8 cellular contexts compared by ENCODE assay signal in the genomic region with DNA sequence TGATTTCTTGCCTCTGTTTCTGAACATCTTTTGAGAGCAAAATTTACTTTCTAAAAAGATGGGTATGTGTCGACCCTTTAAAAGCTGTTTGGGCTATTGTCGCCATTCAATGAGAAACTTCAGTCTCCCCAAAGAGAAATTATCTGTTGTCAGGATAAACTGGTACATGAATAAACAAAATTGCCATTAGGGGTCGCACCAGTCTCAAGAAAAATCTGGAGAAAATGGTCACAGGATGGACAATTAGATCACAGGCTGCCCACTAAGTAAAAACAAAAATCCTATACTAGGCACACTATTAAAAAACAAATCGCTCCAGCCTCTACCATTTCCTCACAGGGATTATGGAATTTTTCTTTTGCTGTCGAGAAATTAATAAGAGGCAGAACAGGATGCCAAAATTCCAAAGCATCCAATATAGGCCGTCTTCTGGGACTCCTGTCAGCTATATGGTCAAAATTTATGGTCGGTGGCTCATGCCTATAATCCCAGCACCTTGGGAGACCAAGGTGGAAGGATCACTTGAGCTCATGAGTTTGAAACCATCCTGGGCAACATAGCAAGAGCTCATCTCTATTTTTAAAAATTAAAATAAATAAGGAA. TPM values are rescaled to one million over a fixed set of nuclear protein-coding genes. Genes with fewer than 3 reads are reported as not detected.
A peak's percentile ranks its signal among the peaks of the same experiment; 100 is the strongest.
DNase-seq lines count a peak whose midpoint lies in the region; ATAC-seq, FAIRE-seq and TF ChIP-seq lines count a peak whose summit lies in the region.

No MANE protein-coding gene starts in this region.

- no peaks in the 10 kb centered on the region for H3K36me3 Mint-ChIP-seq in activated T-cell treated with anti-CD3 and anti-CD28 coated beads, Interleukin-2, amount 50 U/mL, for 72 hours (ENCODE audit: insufficient read depth in 2 of 2)

- H3K27ac ChIP-seq in upper lobe of right lung: no peak overlapping the region

- H3K27me3 ChIP-seq in upper lobe of right lung: peaks cover 32% of the 10 kb centered on the region

- H3K27me3 Mint-ChIP-seq in activated T-cell treated with anti-CD3 and anti-CD28 coated beads, Interleukin-2, amount 50 U/mL, for 72 hours (ENCODE audit: low read depth): peaks cover 38% of the 10 kb centered on the region

- no peak overlapping the region for H3K27ac Mint-ChIP-seq in activated T-cell treated with anti-CD3 and anti-CD28 coated beads, Interleukin-2, amount 50 U/mL, for 72 hours

- H3K4me3 Mint-ChIP-seq in activated T-cell treated with anti-CD3 and anti-CD28 coated beads, Interleukin-2, amount 50 U/mL, for 72 hours: no peak overlapping the region

- intact Hi-C loops in upper lobe of right lung (cut with DNase I): loop anchor here (5.0 kb wide), 2 partner anchors 59 to 119 kb away; no protein-coding TSS in a partner anchor

- TF ChIP-seq CTCF in upper lobe of right lung (IDR thresholded peaks at IDR 0.05): peak; percentile 64

- H3K36me3 ChIP-seq in upper lobe of right lung: no peaks in the 10 kb centered on the region

- peak; percentile 89 for FAIRE-seq in islet of Langerhans (lab: Jason Lieb, UNC)

- no peak overlapping the region for H3K4me3 ChIP-seq in upper lobe of right lung

- H3K4me1 ChIP-seq in upper lobe of right lung: peaks cover 7% of the 10 kb centered on the region

- no peak for ATAC-seq in activated T-cell treated with anti-CD3 and anti-CD28 coated beads, Interleukin-2, amount 50 U/mL, for 72 hours (replicated peaks in 1 of 2)
- ATAC-seq in upper lobe of right lung (peak; percentile 63), HG02610 (IDR thresholded peaks at IDR 0.05; ENCODE audit: unreplicated experiment) (no peak), HG02870 (IDR thresholded peaks at IDR 0.05; ENCODE audit: unreplicated experiment) (no peak)

- peaks cover 43% of the 10 kb centered on the region for H3K4me1 Mint-ChIP-seq in activated T-cell treated with anti-CD3 and anti-CD28 coated beads, Interleukin-2, amount 50 U/mL, for 72 hours (ENCODE audit: low read depth)

- H3K9me3 ChIP-seq in upper lobe of right lung: no peaks in the 10 kb centered on the region

- DNase-seq in activated T-cell treated with anti-CD3 and anti-CD28 coated beads for 4 hours (peak; percentile 38), NCI-H1930 (lab: John Stamatoyannopoulos, UW) (peak; percentile 8 to 44), amniotic epithelial cell (ENCODE audit: low read depth) (peak; percentile 65), upper lobe of right lung (no peak)
- no peak for DNase-seq in activated T-cell treated with anti-CD3 and anti-CD28 coated beads, Interleukin-2, amount 50 U/mL, for 72 hours

- H3K9me3 Mint-ChIP-seq in activated T-cell treated with anti-CD3 and anti-CD28 coated beads, Interleukin-2, amount 50 U/mL, for 72 hours: no peaks in the 10 kb centered on the region

RNA-seq across cellular contexts. Expression of a gene that starts 5.5 kb away (rescaled TPM):
- 100 to 1,000 TPM; 713 to 829 TPM for total RNA-seq in activated T-cell treated with anti-CD3 and anti-CD28 coated beads, Interleukin-2, amount 50 U/mL, for 72 hours
- 1,028 TPM for total RNA-seq in upper lobe of right lung

Comparison
In these comparisons a context has a peak if more than half of its experiments do, and no peak if none do; other contexts are left out.
1. DNase-seq: peak in activated T-cell treated with anti-CD3 and anti-CD28 coated beads for 4 hours (single experiment), NCI-H1930 (2 of 2) and amniotic epithelial cell (single experiment); none in activated T-cell treated with anti-CD3 and anti-CD28 coated beads, Interleukin-2, amount 50 U/mL, for 72 hours (0 of 2) and upper lobe of right lung (single experiment).